16 cellular contexts compared by ENCODE assay signal in the genomic region with DNA sequence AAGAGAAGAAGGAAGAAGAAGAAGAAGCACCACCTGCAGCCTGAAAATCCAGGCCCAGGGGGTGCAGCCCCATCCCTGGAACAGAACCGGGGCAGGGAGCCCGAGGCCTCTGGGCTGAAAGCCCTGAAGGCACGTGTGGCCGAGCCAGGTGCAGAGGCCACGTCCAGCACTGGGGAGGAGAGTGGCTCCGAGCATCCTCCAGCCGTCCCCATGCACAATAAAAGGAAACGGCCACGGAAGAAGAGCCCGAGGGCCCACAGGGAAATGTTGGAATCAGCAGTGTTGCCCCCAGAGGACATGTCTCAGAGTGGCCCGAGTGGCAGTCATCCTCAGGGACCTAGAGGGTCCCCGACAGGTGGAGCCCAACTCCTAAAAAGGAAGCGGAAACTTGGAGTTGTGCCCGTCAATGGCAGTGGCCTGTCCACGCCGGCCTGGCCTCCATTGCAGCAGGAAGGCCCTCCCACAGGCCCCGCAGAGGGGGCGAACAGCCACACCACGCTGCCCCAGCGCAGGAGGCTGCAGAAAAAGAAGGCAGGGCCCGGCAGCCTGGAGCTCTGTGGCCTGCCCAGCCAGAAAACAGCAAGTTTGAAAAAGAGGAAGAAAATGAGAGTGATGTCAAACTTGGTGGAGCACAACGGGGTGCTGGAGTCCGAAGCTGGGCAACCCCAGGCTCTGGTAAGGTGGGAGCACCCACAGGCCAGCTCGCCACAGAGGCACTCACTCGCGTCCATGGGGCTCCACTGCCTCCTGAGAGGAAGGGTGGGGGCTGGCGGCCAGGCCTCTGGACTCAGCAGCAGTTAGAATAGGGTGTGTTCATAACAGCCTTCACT. TPM values are rescaled to one million over a fixed set of nuclear protein-coding genes. Genes with fewer than 3 reads are reported as not detected.
DNase-seq lines count a peak whose midpoint lies in the region; ATAC-seq, FAIRE-seq and TF ChIP-seq lines count a peak whose summit lies in the region.
"Had no signal": no experiment of that assay in that cellular context is flagged by ENCODE, and none has a peak within 500 bp of the region (broad histone marks: within the 10 kb centered on the region; RNA-seq: fewer than 3 reads in every experiment).

No MANE protein-coding gene starts in this region.

- 96% methylated on average over 22 of the region's 27 CpGs for WGBS in mammary epithelial cell (ENCODE audit: low coverage, missing lambda C conversion rate)

- H3K4me3 Mint-ChIP-seq in memory B cell, result no peak overlapping the region
- H3K4me3 Mint-ChIP-seq: activated T-cell treated with anti-CD3 and anti-CD28 coated beads, Interleukin-2, amount 50 U/mL, for 24 hours had no signal

- no peak for ATAC-seq in HCT116
- ATAC-seq in memory B cell (ENCODE audit: low read depth), result peak; percentile 93
- ATAC-seq: gastrocnemius medialis had no signal

- H2AFZ ChIP-seq in HCT116 (ENCODE audit: low read depth, low read length, poor library complexity, severe bottlenecking) (no peak overlapping the region), mammary epithelial cell (ENCODE audit: low read depth, low read length) (no peak overlapping the region)

- TF ChIP-seq RAD21 in HCT116 (IDR thresholded peaks at IDR 0.05; ENCODE audit: low read depth), result no peak

- H3K4me3 ChIP-seq in BLaER1, result no peak overlapping the region
- H3K4me3 ChIP-seq in HCT116 (replicated peaks in 1 of 2; ENCODE audit: low read depth in 1 of 2, low read length in 2 of 2), result no peak overlapping the region
- no peak overlapping the region for H3K4me3 ChIP-seq in mammary epithelial cell (replicated peaks in 1 of 3; ENCODE audit: insufficient read depth in 1 of 3, low read depth in 2 of 3, low read length in 3 of 3)
- H3K4me3 ChIP-seq: gastrocnemius medialis, right lobe of liver had no signal

- CTCF ChIA-PET in HCT116 (lab: Charles Lee) (no interaction called here), mammary epithelial cell (lab: Charles Lee; ENCODE audit: low non-redundant PET) (no interaction called here)

- in situ Hi-C loops in mammary epithelial cell (cut with MboI; ENCODE audit: low sequenced_read_pairs in 2 of 2), result no loop called here

- H3K9me2 ChIP-seq in HCT116 (ENCODE audit: insufficient read depth), result no peaks in the 10 kb centered on the region

- H3K27me3 Mint-ChIP-seq in memory B cell, result no peaks in the 10 kb centered on the region
- H3K27me3 Mint-ChIP-seq: activated T-cell treated with anti-CD3 and anti-CD28 coated beads, Interleukin-2, amount 50 U/mL, for 24 hours had no signal

- H3K4me1 ChIP-seq in BLaER1 (peaks cover 22% of the 10 kb centered on the region), HCT116 (ENCODE audit: control insufficient read depth in 1 of 2, insufficient read depth in 2 of 2, low read length in 2 of 2) (no peaks in the 10 kb centered on the region), mammary epithelial cell (ENCODE audit: insufficient read depth, low read length) (peaks cover 19% of the 10 kb centered on the region)
- H3K4me1 ChIP-seq: gastrocnemius medialis, right lobe of liver had no signal

- peak overlapping the region; percentile 52 for H3K27ac Mint-ChIP-seq in memory B cell

- H3K36me3 ChIP-seq in BLaER1 (peaks cover 100% of the 10 kb centered on the region), HCT116 (ENCODE audit: control insufficient read depth in 1 of 2, insufficient read depth in 2 of 2, low read length in 2 of 2) (peaks cover 54 to 76% of the 10 kb centered on the region in 2 experiments; a peak in 3 of 4 replicates), mammary epithelial cell (ENCODE audit: insufficient read depth, low read length) (peaks cover 42% of the 10 kb centered on the region)

- dilution Hi-C loops in mammary epithelial cell (cut with HindIII; ENCODE audit: low sequenced_read_pairs), result loop anchor here (5.0 kb wide), 1 partner anchor 85 kb away; no protein-coding TSS in a partner anchor

- intact Hi-C loops in HCT116 (cut with micrococcal nuclease) (no loop called here), mammary epithelial cell (cut with micrococcal nuclease) (no loop called here)

- POLR2A ChIA-PET in HCT116 (lab: Charles Lee), result no interaction called here

- no peak for FAIRE-seq in GM12891 (lab: Jason Lieb, UNC)
- FAIRE-seq: colon had no signal

- H3K79me2 ChIP-seq in HCT116 (ENCODE audit: insufficient read depth, low read length) (0 out of 2 replicates have a peak, but pooled peaks cover 4% of the 10 kb centered on the region), mammary epithelial cell (ENCODE audit: insufficient read depth, low read length) (no peaks in the 10 kb centered on the region)

- no peak for TF ChIP-seq POLR2A in HCT116 (IDR thresholded peaks at IDR 0.05; ENCODE audit: borderline replicate concordance, extremely low read depth, insufficient read depth, insufficient read length)
- no peak for TF ChIP-seq POLR2A in GM12891 (IDR thresholded peaks at IDR 0.05; ENCODE audit: low read depth, low read length)

- H3K9me3 ChIP-seq in BLaER1, result no peaks in the 10 kb centered on the region
- H3K9me3 ChIP-seq in HCT116 (ENCODE audit: control insufficient read depth in 1 of 2, insufficient read depth in 1 of 2, low read depth in 1 of 2, low read length in 2 of 2), result no peaks in the 10 kb centered on the region
- H3K9me3 ChIP-seq in mammary epithelial cell (replicated peaks; ENCODE audit: insufficient read depth, low read length), result no peaks in the 10 kb centered on the region
- H3K9me3 ChIP-seq: gastrocnemius medialis, right lobe of liver had no signal

- RAD21 ChIA-PET in HCT116 (lab: Charles Lee; ENCODE audit: low non-redundant PET in 1 of 2, low total read pairs in 2 of 2, uncharacterized antibody in 2 of 2, unreplicated experiment in 2 of 2), result no interaction called here

- no peaks in the 10 kb centered on the region for H3K27me3 ChIP-seq in BLaER1
- no peaks in the 10 kb centered on the region for H3K27me3 ChIP-seq in HCT116 (ENCODE audit: insufficient read depth, low read length)
- no peaks in the 10 kb centered on the region for H3K27me3 ChIP-seq in mammary epithelial cell (ENCODE audit: insufficient read depth, low read length)
- H3K27me3 ChIP-seq: gastrocnemius medialis, right lobe of liver had no signal

- H3K4me2 ChIP-seq in BLaER1 (peak overlapping the region; percentile 70), HCT116 (ENCODE audit: low read length) (no peak overlapping the region), mammary epithelial cell (ENCODE audit: insufficient read depth, low read depth, low read length) (no peak overlapping the region)

- H3K36me3 Mint-ChIP-seq in memory B cell, result peaks cover 37% of the 10 kb centered on the region

- TF ChIP-seq CTCF in HCT116 (IDR thresholded peaks at IDR 0.05 in 2 of 3, conservative IDR thresholded peaks at IDR 0.05 in 1 of 3; ENCODE audit: borderline replicate concordance in 1 of 3, insufficient read depth in 1 of 3, low read depth in 2 of 3, low read length in 2 of 3) (no peak), mammary epithelial cell (conservative IDR thresholded peaks at IDR 0.05 in 1 of 2, IDR thresholded peaks at IDR 0.05 in 1 of 2; ENCODE audit: extremely low read depth in 1 of 2, insufficient read depth in 1 of 2, low read depth in 1 of 2, low read length in 2 of 2) (no peak)

- H4K20me1 ChIP-seq in BLaER1, result peaks cover 45% of the 10 kb centered on the region
- H4K20me1 ChIP-seq in HCT116 (ENCODE audit: insufficient read depth), result no peaks in the 10 kb centered on the region
- no peaks in the 10 kb centered on the region for H4K20me1 ChIP-seq in mammary epithelial cell (ENCODE audit: insufficient read depth, low read length)

- TSS peak; percentile 54 for BruUV-seq in HCT116 (replicated peaks; lab: Mats Ljungman, UMichigan)
- BruUV-seq in mammary epithelial cell (replicated peaks; lab: Mats Ljungman, UMichigan), result TSS peak; percentile 90

- H3K27ac ChIP-seq in BLaER1 (peak overlapping the region; percentile 42), HCT116 (ENCODE audit: low read depth, low read length) (no peak overlapping the region), mammary epithelial cell (ENCODE audit: insufficient read depth, low read depth, low read length) (no peak overlapping the region)
- H3K27ac ChIP-seq: epithelial cell of prostate, gastrocnemius medialis, right lobe of liver had no signal

- peaks cover 14% of the 10 kb centered on the region for H3K4me1 Mint-ChIP-seq in memory B cell

- H3K9ac ChIP-seq in BLaER1, result peak overlapping the region; percentile 43; the same call in 1 of the 2 replicates
- H3K9ac ChIP-seq in HCT116 (ENCODE audit: low read length), result no peak overlapping the region
- H3K9ac ChIP-seq in mammary epithelial cell (ENCODE audit: insufficient read depth, low read length), result no peak overlapping the region

- H3K9me3 Mint-ChIP-seq in memory B cell, result no peaks in the 10 kb centered on the region
- H3K9me3 Mint-ChIP-seq: activated T-cell treated with anti-CD3 and anti-CD28 coated beads, Interleukin-2, amount 50 U/mL, for 24 hours had no signal

- DNase-seq in HCT116 (ENCODE audit: low read depth, low spot score) (no peak), mammary epithelial cell (no peak), memory B cell (ENCODE audit: low spot score in 2 of 2) (peak; percentile 19 to 30), medulla oblongata (ENCODE audit: extremely low spot score) (no peak), GM12891 (ENCODE audit: insufficient read length, low spot score) (no peak), DMS79 (lab: John Stamatoyannopoulos, UW) (no peak)
- DNase-seq: activated CD4-positive, alpha-beta T cell treated with anti-CD3 and anti-CD28 coated beads, Interleukin-2, amount 50 U/mL, for 48 hours; activated T-cell treated with anti-CD3 and anti-CD28 coated beads, Interleukin-2, amount 50 U/mL, for 24 hours; DMS53; gastrocnemius medialis; NCI-H2029; right lobe of liver; stimulated activated CD4-positive, alpha-beta T cell treated with anti-CD3 and anti-CD28 coated beads, Interleukin-1b, Interleukin-23, amount 100 ng/mL, for 48 hours had no signal

TF ChIP-seq in HCT116, 20 proteins besides CTCF, POLR2A, EP300 and RAD21 (continues in another document):
- TF ChIP-seq EZH2 (IDR thresholded peaks at IDR 0.05) (no peak), ZFX (IDR thresholded peaks at IDR 0.05) (no peak)

TF ChIP-seq in GM12891, 5 proteins besides CTCF, POLR2A, EP300 and RAD21 (continues in another document):
- TF ChIP-seq PAX5 (IDR thresholded peaks at IDR 0.05; ENCODE audit: insufficient read depth, low read length, severe bottlenecking) (no peak), SPI1 (IDR thresholded peaks at IDR 0.05; ENCODE audit: low read depth, low read length) (no peak)

RNA-seq across cellular contexts. Expression of a gene that starts 28.4 kb away (rescaled TPM):
- 55.9 TPM for total RNA-seq in HCT116 (2021; ENCODE audit: unreplicated experiment)
- polyA plus RNA-seq in HCT116 (2012), result 17.9 and 21.4 TPM in 2 replicates
- total RNA-seq in mammary epithelial cell, result 10 to 100 TPM; 26.7 to 36.6 TPM
- 21.4 TPM for polyA plus RNA-seq in mammary epithelial cell
- polyA minus RNA-seq in mammary epithelial cell, result 41.7 TPM
- polyA plus RNA-seq in GM12891 (2012; ENCODE audit: low read depth, missing spikeins), result 13.8 TPM

RNA-seq across cellular contexts. Expression of a gene that starts 28.5 kb away (rescaled TPM):
- 0.59 TPM for total RNA-seq in HCT116 (2021; ENCODE audit: unreplicated experiment)
- 0.47 and 0.56 TPM in 2 replicates for polyA plus RNA-seq in HCT116 (2012)
- total RNA-seq in mammary epithelial cell, result 1 to 10 TPM; 4.0 to 4.2 TPM
- 3.0 TPM for polyA plus RNA-seq in mammary epithelial cell
- 1.4 TPM for polyA minus RNA-seq in mammary epithelial cell
- 0.59 TPM for polyA plus RNA-seq in GM12891 (2012; ENCODE audit: low read depth, missing spikeins)

RNA-seq across cellular contexts. Expression of a gene that starts 31.1 kb away (rescaled TPM):
- total RNA-seq in HCT116 (2021; ENCODE audit: unreplicated experiment) (127 TPM), mammary epithelial cell (100 to 1,000 TPM in 1 of 2 donors, 10 to 100 TPM in 1; 51.5 to 152 TPM)
- polyA plus RNA-seq in HCT116 (2012), result 133 and 151 TPM in 2 replicates
- 217 TPM for polyA plus RNA-seq in mammary epithelial cell
- polyA minus RNA-seq in mammary epithelial cell, result 129 TPM
- 49.5 TPM for polyA plus RNA-seq in GM12891 (2012; ENCODE audit: low read depth, missing spikeins)

Comparison
In these comparisons a context has a peak if more than half of its experiments do, and no peak if none do; other contexts are left out.
1. DNase-seq: peak in memory B cell (2 of 2); none in HCT116 (single experiment), mammary epithelial cell (single experiment), medulla oblongata (single experiment), GM12891 (single experiment) and DMS79 (single experiment).